Comparison of ENCODE assay signal across 1 cellular context in the genomic region with DNA sequence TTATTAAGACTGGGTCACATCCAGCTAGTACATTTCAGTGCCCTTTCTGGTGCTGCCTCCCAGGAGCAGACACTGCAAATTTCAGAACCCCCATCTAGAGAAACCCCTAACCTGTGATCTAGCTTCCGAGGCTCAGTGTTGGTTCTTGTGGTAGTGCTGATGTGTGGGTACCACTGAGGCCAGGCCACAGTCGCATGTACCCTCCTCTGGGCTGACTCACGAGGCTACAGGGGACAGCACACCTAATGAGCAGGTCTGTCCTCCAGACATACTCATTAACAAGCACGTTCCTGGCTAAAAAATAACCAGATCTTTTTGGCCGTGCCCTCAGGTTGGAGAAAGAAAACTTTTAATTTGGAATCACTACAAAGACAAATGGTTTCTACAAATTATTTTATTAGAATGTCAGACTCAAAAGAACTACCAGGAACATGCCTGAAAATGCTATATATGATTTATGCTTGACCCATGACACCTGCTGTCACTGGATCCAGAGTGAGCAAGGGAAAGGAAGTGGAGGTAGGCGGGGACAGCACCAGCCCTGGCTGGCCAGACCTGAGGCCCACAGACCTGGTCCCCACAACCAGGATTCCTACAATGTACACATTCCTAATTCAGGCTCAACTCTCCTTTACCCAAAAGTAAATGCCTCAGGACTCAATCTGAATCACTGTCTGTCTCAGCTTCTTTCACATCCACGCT.
TF ChIP-seq lines count a peak whose summit lies in the region.

No MANE protein-coding gene starts in this region.

TF ChIP-seq in endothelial cell of umbilical vein, 7 proteins besides CTCF, POLR2A, EP300 and RAD21:
- TF ChIP-seq, protein P1, sequence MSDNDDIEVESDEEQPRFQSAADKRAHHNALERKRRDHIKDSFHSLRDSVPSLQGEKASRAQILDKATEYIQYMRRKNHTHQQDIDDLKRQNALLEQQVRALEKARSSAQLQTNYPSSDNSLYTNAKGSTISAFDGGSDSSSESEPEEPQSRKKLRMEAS (IDR thresholded peaks at IDR 0.05; ENCODE audit: insufficient read depth, insufficient read length), result no peak
- no peak for TF ChIP-seq FOS (IDR thresholded peaks at IDR 0.05; ENCODE audit: borderline replicate concordance, insufficient read depth, low read length)
- no peak for TF ChIP-seq POLR2AphosphoS5 (IDR thresholded peaks at IDR 0.05; ENCODE audit: insufficient read depth, low read depth, low read length)
TF ChIP-seq in endothelial cell of umbilical vein: peak in this region for 0.
